Comparison of ENCODE assay signal across 9 cellular contexts in the genomic region with DNA sequence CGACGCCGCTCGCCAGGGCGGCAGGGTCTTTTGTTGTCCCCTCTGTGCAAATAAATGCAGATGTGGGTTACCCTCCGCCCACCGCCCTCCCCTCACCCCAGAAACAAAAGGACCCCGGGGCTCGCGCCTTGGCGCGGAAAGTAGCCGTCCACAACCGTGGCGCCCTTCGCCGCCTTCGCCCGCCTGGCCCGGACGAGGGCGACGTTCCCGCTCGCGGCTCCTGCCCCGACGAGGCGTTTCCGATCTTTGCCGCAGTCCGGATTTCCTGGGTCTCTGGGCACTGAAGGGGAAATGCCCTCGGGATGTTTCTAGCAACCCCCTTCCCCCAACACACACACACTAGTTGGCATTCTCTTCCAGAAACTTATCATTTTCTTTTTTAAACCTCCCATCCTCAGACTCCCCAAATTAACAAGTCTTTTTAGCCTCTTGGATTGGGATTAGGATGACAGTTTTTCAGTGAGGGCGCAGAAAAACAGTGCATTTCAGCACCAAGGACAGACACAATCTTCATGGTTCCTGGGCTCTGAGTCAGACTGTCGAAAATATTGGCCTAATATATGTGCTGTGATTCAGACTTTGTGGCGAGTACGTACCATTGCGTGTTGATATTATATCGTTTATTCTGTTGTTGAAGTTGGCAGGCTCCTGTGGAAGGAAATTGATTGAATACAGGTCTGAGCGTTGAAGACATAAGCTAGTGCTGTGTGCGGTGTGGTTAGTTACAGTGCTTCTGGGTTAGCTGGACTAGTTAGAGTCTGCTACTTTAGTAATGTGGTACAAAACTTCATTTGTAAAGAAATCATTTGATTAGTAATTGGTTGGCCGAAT. TPM values are rescaled to one million over a fixed set of nuclear protein-coding genes. Genes with fewer than 3 reads are reported as not detected.
DNase-seq lines count a peak whose midpoint lies in the region; ATAC-seq and TF ChIP-seq lines count a peak whose summit lies in the region.
"Had no signal": no experiment of that assay in that cellular context is flagged by ENCODE, and none has a peak within 500 bp of the region (broad histone marks: within the 10 kb centered on the region; RNA-seq: fewer than 3 reads in every experiment).

No MANE protein-coding gene starts in this region.

- H3K36me3 ChIP-seq in osteoblast (ENCODE audit: insufficient read depth, low read length): no peaks in the 10 kb centered on the region

- H3K79me2 ChIP-seq in osteoblast (ENCODE audit: insufficient read depth, low read length): no peaks in the 10 kb centered on the region

- H3K4me2 ChIP-seq in osteoblast (ENCODE audit: insufficient read depth, low read length): peak overlapping the region; percentile 8

- no peaks in the 10 kb centered on the region for H3K4me1 ChIP-seq in osteoblast (ENCODE audit: insufficient read depth, low read length)

- no peak overlapping the region for H3K4me3 ChIP-seq in osteoblast (ENCODE audit: insufficient read depth, low read length)

- DNase-seq in AG08395 (ENCODE audit: low spot score) (peak; percentile 69), HPDE6-E6E7 (ENCODE audit: extremely low spot score) (peak; percentile 68), SW480 (ENCODE audit: low spot score) (peak; percentile 81), foreskin melanocyte (peak; percentile 75), osteoblast (ENCODE audit: insufficient read length, low spot score, missing footprints) (peak; percentile 96), SIG-M5 (lab: John Stamatoyannopoulos, UW) (no peak)

- no peaks in the 10 kb centered on the region for H4K20me1 ChIP-seq in osteoblast (ENCODE audit: insufficient read depth, low read length)

- H3K27me3 ChIP-seq in osteoblast (ENCODE audit: insufficient read depth, low read length): peaks cover 35% of the 10 kb centered on the region

- no peak overlapping the region for H2AFZ ChIP-seq in osteoblast (ENCODE audit: low read length)

- no peak for ATAC-seq in GM21717 (IDR thresholded peaks at IDR 0.05; ENCODE audit: unreplicated experiment)
- ATAC-seq in GM21528 (IDR thresholded peaks at IDR 0.05; ENCODE audit: low FRiP score, unreplicated experiment): no peak

- no peak overlapping the region for H3K27ac ChIP-seq in osteoblast (ENCODE audit: low read depth, low read length)

- H3K9me3 ChIP-seq in osteoblast (ENCODE audit: low read depth, low read length): no peaks in the 10 kb centered on the region

- no peak for TF ChIP-seq CTCF in osteoblast (IDR thresholded peaks at IDR 0.05; ENCODE audit: extremely low read depth, low read depth, low read length)

RNA-seq across cellular contexts. Expression of a gene that starts 0.8 kb away (rescaled TPM):
- not detected in 2 replicates for total RNA-seq in osteoblast
- total RNA-seq: dermis microvascular lymphatic vessel endothelial cell had no signal
